Comparison of ENCODE assay signal across 8 cellular contexts in the genomic region with DNA sequence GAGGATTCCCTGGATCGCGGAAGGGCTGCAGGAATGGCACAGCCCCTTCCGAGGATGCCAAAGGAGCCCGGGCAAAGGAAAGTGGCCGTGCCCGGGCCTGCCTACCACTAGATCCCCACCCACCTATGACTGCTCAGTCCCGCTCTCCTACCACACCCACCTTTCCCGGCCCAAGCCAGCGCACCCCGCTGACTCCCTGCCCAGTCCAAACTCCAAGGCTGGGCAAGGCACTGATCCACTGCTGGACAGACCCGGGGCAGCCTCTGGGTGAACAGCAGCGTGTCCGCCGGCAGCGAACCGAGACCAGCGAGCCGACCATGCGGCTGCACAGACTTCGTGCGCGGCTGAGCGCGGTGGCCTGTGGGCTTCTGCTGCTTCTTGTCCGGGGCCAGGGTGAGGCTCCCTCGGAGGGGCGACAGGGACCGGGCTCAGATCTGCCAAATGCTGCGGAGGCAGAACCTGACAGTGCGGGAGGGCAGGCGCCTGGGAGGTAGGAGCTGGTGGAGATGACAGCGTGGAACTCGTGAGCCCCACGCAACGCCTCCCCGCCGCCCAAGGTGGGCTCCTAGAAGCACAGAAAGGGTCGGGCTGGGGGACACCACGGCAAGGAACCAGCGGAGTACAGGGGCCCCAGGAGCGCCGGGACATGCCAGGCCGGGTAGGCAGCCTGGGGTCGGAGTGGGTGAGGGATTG. TPM values are rescaled to one million over a fixed set of nuclear protein-coding genes. Genes with fewer than 3 reads are reported as not detected.
A peak's percentile ranks its signal among the peaks of the same experiment; 100 is the strongest.
DNase-seq lines count a peak whose midpoint lies in the region; ATAC-seq and TF ChIP-seq lines count a peak whose summit lies in the region.

A gene with protein sequence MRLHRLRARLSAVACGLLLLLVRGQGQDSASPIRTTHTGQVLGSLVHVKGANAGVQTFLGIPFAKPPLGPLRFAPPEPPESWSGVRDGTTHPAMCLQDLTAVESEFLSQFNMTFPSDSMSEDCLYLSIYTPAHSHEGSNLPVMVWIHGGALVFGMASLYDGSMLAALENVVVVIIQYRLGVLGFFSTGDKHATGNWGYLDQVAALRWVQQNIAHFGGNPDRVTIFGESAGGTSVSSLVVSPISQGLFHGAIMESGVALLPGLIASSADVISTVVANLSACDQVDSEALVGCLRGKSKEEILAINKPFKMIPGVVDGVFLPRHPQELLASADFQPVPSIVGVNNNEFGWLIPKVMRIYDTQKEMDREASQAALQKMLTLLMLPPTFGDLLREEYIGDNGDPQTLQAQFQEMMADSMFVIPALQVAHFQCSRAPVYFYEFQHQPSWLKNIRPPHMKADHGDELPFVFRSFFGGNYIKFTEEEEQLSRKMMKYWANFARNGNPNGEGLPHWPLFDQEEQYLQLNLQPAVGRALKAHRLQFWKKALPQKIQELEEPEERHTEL (plus strand): TSS at position 198 of the 693 bp plus-strand sequence. CDS start 120 bp downstream, at position 318.

- H3K4me1 Mint-ChIP-seq in endothelial cell (ENCODE audit: unreplicated experiment) (peaks cover 25% of the 10 kb centered on the region), mesothelial cell of epicardium (peaks cover 42% of the 10 kb centered on the region)

- H3K27ac Mint-ChIP-seq in endothelial cell (ENCODE audit: unreplicated experiment) (peak within 1 kb of the TSS; percentile 87), mesothelial cell of epicardium (peak within 1 kb of the TSS; percentile 97)

- WGBS in urinary bladder: 22% methylated on average over 44 of the region's 44 CpGs

- H3K4me3 Mint-ChIP-seq in endothelial cell (ENCODE audit: unreplicated experiment): peak within 1 kb of the TSS; percentile 96
- H3K4me3 Mint-ChIP-seq in mesothelial cell of epicardium: peak within 1 kb of the TSS; percentile 99

- no peak for ATAC-seq in GM18511 (IDR thresholded peaks at IDR 0.05; ENCODE audit: unreplicated experiment)

- H3K27ac ChIP-seq in SJCRH30 (peak within 1 kb of the TSS; percentile 71), urinary bladder (ENCODE audit: low read depth) (peak within 1 kb of the TSS; percentile 92)

- POLR2A ChIA-PET in GM10248 (lab: Yijun Ruan, JAX): interaction anchor here (0.7 kb wide), 1 partner anchor 55 kb away, joined by 3 read pairs; the partner anchor contains the start of gene PDP2

- H3K4me1 ChIP-seq in SJCRH30: peaks cover 5% of the 10 kb centered on the region
- no peaks in the 10 kb centered on the region for H3K4me1 ChIP-seq in urinary bladder (ENCODE audit: insufficient read depth)

- CTCF ChIA-PET in GM10248 (lab: Yijun Ruan, JAX): interaction anchor here (1.1 kb wide), 1 partner anchor 22 kb away, joined by 3 read pairs; no protein-coding TSS in a partner anchor

- H3K36me3 Mint-ChIP-seq in endothelial cell (ENCODE audit: low read depth, unreplicated experiment) (peaks cover 29% of the 10 kb centered on the region), mesothelial cell of epicardium (peaks cover 10% of the 10 kb centered on the region)

- TF ChIP-seq CTCF in GM12865 (IDR thresholded peaks at IDR 0.05; ENCODE audit: insufficient read depth, low read depth, low read length, missing control alignments) (no peak), endothelial cell (IDR thresholded peaks at IDR 0.05; ENCODE audit: unreplicated experiment) (no peak), mesothelial cell of epicardium (IDR thresholded peaks at IDR 0.05; ENCODE audit: unreplicated experiment) (no peak), GM10248 (IDR thresholded peaks at IDR 0.05; ENCODE audit: control extremely low read depth, extremely low read depth, low read depth, missing control alignments) (no peak)

- H3K36me3 ChIP-seq in SJCRH30: 0 out of 2 replicates have a peak, but pooled peaks cover 3% of the 10 kb centered on the region
- H3K36me3 ChIP-seq in urinary bladder (ENCODE audit: insufficient read depth): no peaks in the 10 kb centered on the region

- no peaks in the 10 kb centered on the region for H3K9me3 Mint-ChIP-seq in endothelial cell (ENCODE audit: unreplicated experiment)
- H3K9me3 Mint-ChIP-seq in mesothelial cell of epicardium: no peaks in the 10 kb centered on the region

- H3K9me3 ChIP-seq in SJCRH30 (replicated peaks): no peaks in the 10 kb centered on the region

- peaks cover 18% of the 10 kb centered on the region for H3K27me3 Mint-ChIP-seq in endothelial cell (ENCODE audit: unreplicated experiment)
- no peaks in the 10 kb centered on the region for H3K27me3 Mint-ChIP-seq in mesothelial cell of epicardium (ENCODE audit: low read depth)

- H3K4me3 ChIP-seq in GM12865 (ENCODE audit: low read depth, low read length) (peak within 1 kb of the TSS; percentile 95), SJCRH30 (peak within 1 kb of the TSS; percentile 95), urinary bladder (ENCODE audit: low read depth, low read length) (peak within 1 kb of the TSS; percentile 83)

- DNase-seq in GM12865 (ENCODE audit: low read depth) (no peak), SJCRH30 (no peak), endothelial cell (ENCODE audit: low spot score) (no peak), mesothelial cell of epicardium (ENCODE audit: low spot score in 2 of 2, unreplicated experiment in 2 of 2) (no peak), GM10248 (ENCODE audit: extremely low spot score) (no peak), AML-193 (lab: John Stamatoyannopoulos, UW) (no peak)

- no peaks in the 10 kb centered on the region for H3K27me3 ChIP-seq in SJCRH30

RNA-seq across cellular contexts. Expression of the gene that starts here (rescaled TPM):
- total RNA-seq in SJCRH30 (2014; rRNA removed; shearing (Covaris generic)): 25.2 and 25.7 TPM in 2 replicates
- 26.7 TPM for total RNA-seq in endothelial cell (ENCODE audit: unreplicated experiment)
- total RNA-seq in mesothelial cell of epicardium: 52.0 to 53.4 TPM (median 52.5 TPM) in 3 replicates
- 12.9 TPM for total RNA-seq in urinary bladder
- 32.5 TPM for polyA plus RNA-seq in urinary bladder
